ENCODE assay signal across 16 cellular contexts in genomic region chr5:35026941-35027340, GRCh38. TPM values are rescaled to one million over a fixed set of nuclear protein-coding genes. Genes with fewer than 3 reads are reported as not detected.
DNase-seq lines count a peak whose midpoint lies in the region; ATAC-seq and TF ChIP-seq lines count a peak whose summit lies in the region.
"Had no signal": no experiment of that assay in that cellular context is flagged by ENCODE, and none has a peak within 500 bp of the region (broad histone marks: within the 10 kb centered on the region; RNA-seq: fewer than 3 reads in every experiment).

No MANE protein-coding gene starts in this region.

- H3K36me3 ChIP-seq in body of pancreas (replicated peaks in 1 of 2; ENCODE audit: insufficient read depth in 1 of 2, low read depth in 2 of 2) (no peaks in the 10 kb centered on the region), liver (ENCODE audit: control insufficient read depth in 4 of 4, insufficient read depth in 3 of 4, low read depth in 1 of 4, low read length in 3 of 4) (peaks cover 0 to 4% (median 3%) of the 10 kb centered on the region in 4 donors), upper lobe of right lung (no peaks in the 10 kb centered on the region)
- H3K36me3 ChIP-seq: SJSA1 had no signal

- H3K27ac ChIP-seq in body of pancreas: no peak overlapping the region
- H3K27ac ChIP-seq in liver (ENCODE audit: low read depth in 1 of 2, low read length in 2 of 2): peak overlapping the region; percentile 73 to 94
- H3K27ac ChIP-seq in upper lobe of right lung: peak overlapping the region; percentile 49
- H3K27ac ChIP-seq: C4-2B, SJSA1 had no signal

- TF ChIP-seq POLR2A in body of pancreas (IDR thresholded peaks at IDR 0.05): no peak

- H3K9me3 ChIP-seq in body of pancreas (no peaks in the 10 kb centered on the region), liver (ENCODE audit: control insufficient read depth in 4 of 4, low read length in 3 of 4) (no peaks in the 10 kb centered on the region), upper lobe of right lung (no peaks in the 10 kb centered on the region)
- H3K9me3 ChIP-seq: SJSA1 had no signal

- peaks cover 20% of the 10 kb centered on the region for H3K4me1 ChIP-seq in body of pancreas
- H3K4me1 ChIP-seq in liver (ENCODE audit: control insufficient read depth in 4 of 4, insufficient read depth in 4 of 4, low read length in 3 of 4): peaks cover 7 to 51% (median 49%) of the 10 kb centered on the region in 4 donors
- no peaks in the 10 kb centered on the region for H3K4me1 ChIP-seq in upper lobe of right lung
- H3K4me1 ChIP-seq: SJSA1 had no signal

- 34 to 44% methylated on average over 5 of the region's 5 CpGs for WGBS in body of pancreas, 2 donors
- 24% methylated on average over 5 of the region's 5 CpGs for WGBS in liver

- DNase-seq in body of pancreas: no peak
- no peak for DNase-seq in upper lobe of right lung
- no peak for DNase-seq in stimulated activated CD8-positive, alpha-beta memory T cell treated with anti-CD3 and anti-CD28 coated beads, Interleukin-4, amount 100 ng/mL, for 48 hours
- DNase-seq: AML-193, KBM-7, NCI-H187 treated with DMSO at 0.1 percent for 48 hours, NCI-H226 had no signal

- intact Hi-C loops in body of pancreas (cut with DNase I): no loop called here
- intact Hi-C loops in upper lobe of right lung (cut with DNase I): no loop called here

- H3K4me3 ChIP-seq in body of pancreas: no peak overlapping the region
- H3K4me3 ChIP-seq in liver (ENCODE audit: low read depth in 1 of 3, low read length in 3 of 3): peak overlapping the region in 2 of 3 donors; percentile 23 to 38
- no peak overlapping the region for H3K4me3 ChIP-seq in upper lobe of right lung
- H3K4me3 ChIP-seq: GM23338, SJSA1 had no signal

- TF ChIP-seq RAD21 in liver (IDR thresholded peaks at IDR 0.05): peak in 1 of 2 donors; percentile 46

- H3K9ac ChIP-seq in liver (ENCODE audit: low read depth in 1 of 2, low read length in 2 of 2): peak overlapping the region in 1 of 2 donors; percentile 76

- no peaks in the 10 kb centered on the region for H3K27me3 ChIP-seq in body of pancreas
- H3K27me3 ChIP-seq in liver (ENCODE audit: control insufficient read depth in 4 of 4, insufficient read depth in 4 of 4, low read length in 3 of 4): no peaks in the 10 kb centered on the region
- no peaks in the 10 kb centered on the region for H3K27me3 ChIP-seq in upper lobe of right lung
- H3K27me3 ChIP-seq: SJSA1 had no signal

- no peak for TF ChIP-seq CTCF in body of pancreas (IDR thresholded peaks at IDR 0.05)
- no peak for TF ChIP-seq CTCF in liver (IDR thresholded peaks at IDR 0.05; ENCODE audit: low read depth, low read length, missing input control)
- no peak for TF ChIP-seq CTCF in upper lobe of right lung (IDR thresholded peaks at IDR 0.05)

- ATAC-seq in GM18909 (IDR thresholded peaks at IDR 0.05; ENCODE audit: poor library complexity, unreplicated experiment): peak; percentile 52
- ATAC-seq in body of pancreas: peak; percentile 42
- ATAC-seq in upper lobe of right lung: peak; percentile 61
- no peak for ATAC-seq in HG02884 (IDR thresholded peaks at IDR 0.05; ENCODE audit: unreplicated experiment)
- no peak for ATAC-seq in GM19328 (IDR thresholded peaks at IDR 0.05; ENCODE audit: unreplicated experiment)
- ATAC-seq: GM23338, HCT116, Panc1 had no signal

TF ChIP-seq in liver, 16 proteins besides CTCF, POLR2A, EP300 and RAD21:
- TF ChIP-seq SP1 (IDR thresholded peaks at IDR 0.05): peak; percentile 64
- TF ChIP-seq, protein P1, sequence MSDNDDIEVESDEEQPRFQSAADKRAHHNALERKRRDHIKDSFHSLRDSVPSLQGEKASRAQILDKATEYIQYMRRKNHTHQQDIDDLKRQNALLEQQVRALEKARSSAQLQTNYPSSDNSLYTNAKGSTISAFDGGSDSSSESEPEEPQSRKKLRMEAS (IDR thresholded peaks at IDR 0.05): no peak
- TF ChIP-seq YY1 (IDR thresholded peaks at IDR 0.05): peak; percentile 66
- TF ChIP-seq TAF1 (conservative IDR thresholded peaks at IDR 0.05): peak; percentile 62
- no peak for TF ChIP-seq GABPA (IDR thresholded peaks at IDR 0.05 in 1 of 2, conservative IDR thresholded peaks at IDR 0.05 in 1 of 2)
- TF ChIP-seq, protein P2, sequence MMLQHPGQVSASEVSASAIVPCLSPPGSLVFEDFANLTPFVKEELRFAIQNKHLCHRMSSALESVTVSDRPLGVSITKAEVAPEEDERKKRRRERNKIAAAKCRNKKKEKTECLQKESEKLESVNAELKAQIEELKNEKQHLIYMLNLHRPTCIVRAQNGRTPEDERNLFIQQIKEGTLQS (IDR thresholded peaks at IDR 0.05): no peak
- TF ChIP-seq JUND (IDR thresholded peaks at IDR 0.05): peak in 1 of 2 donors; percentile 53
- peak; percentile 11 for TF ChIP-seq HNF4G (IDR thresholded peaks at IDR 0.05)
- peak in 1 of 2 donors; percentile 76 for TF ChIP-seq RXRA (IDR thresholded peaks at IDR 0.05)
- TF ChIP-seq EGR1 (IDR thresholded peaks at IDR 0.05; ENCODE audit: low read depth in 2 of 2): no peak
- TF ChIP-seq ZBTB33 (IDR thresholded peaks at IDR 0.05): peak; percentile 36
- TF ChIP-seq HNF4A (conservative IDR thresholded peaks at IDR 0.05): peak; percentile 65 to 78
- TF ChIP-seq NR2F2 (IDR thresholded peaks at IDR 0.05): no peak

RNA-seq across cellular contexts. Expression of gene AGXT2, which starts 20.8 kb away (rescaled TPM):
- total RNA-seq in body of pancreas (not detected), liver (10 to 100 TPM; 49.4 to 67.9 TPM), upper lobe of right lung (not detected)
- polyA plus RNA-seq in liver: 10 to 100 TPM; 50.1 to 51.1 TPM
- total RNA-seq: GM23338, SJSA1 had no signal
- polyA plus RNA-seq: GM23338 had no signal

Comparison
In these comparisons a context has a peak if more than half of its experiments do, and no peak if none do; other contexts are left out.
1. ATAC-seq: peak in GM18909 (single experiment), body of pancreas (single experiment) and upper lobe of right lung (single experiment); none in HG02884 (single experiment) and GM19328 (single experiment).
2. H3K27ac ChIP-seq: peak in liver (2 of 2) and upper lobe of right lung (single experiment); none in body of pancreas (0 of 4).
3. H3K4me3 ChIP-seq: peak in liver (2 of 3); none in body of pancreas (0 of 2) and upper lobe of right lung (single experiment).
4. RNA of gene AGXT2, which starts 20.8 kb away (total RNA-seq): 49.4 to 67.9 TPM in liver; not detected in body of pancreas and not detected in upper lobe of right lung (single experiment); every median in the first group is over 10 times any median in the second.